Comparison of ENCODE assay signal across 27 cellular contexts in the genomic region with DNA sequence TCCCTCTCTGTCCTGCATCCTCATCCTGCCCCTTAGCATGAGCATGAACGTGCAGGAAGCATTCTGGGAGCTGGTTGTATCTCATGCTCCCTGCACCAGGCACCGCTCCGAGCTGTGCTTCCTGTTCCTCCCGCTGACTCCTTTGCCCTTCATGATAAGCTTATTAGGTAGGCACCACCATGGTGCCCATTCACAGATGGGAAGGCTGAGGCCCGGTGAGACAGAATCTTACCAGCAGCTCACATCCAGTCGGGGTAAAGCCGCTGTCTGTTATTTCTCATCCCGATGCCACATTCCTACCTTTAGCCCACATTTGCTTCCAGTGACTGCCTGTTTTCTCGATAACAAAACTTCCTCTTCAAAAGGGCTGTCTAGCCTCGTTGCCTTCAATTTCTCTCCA. TPM values are rescaled to one million over a fixed set of nuclear protein-coding genes. Genes with fewer than 3 reads are reported as not detected.
"Had no signal": no experiment of that assay in that cellular context is flagged by ENCODE, and none has a peak within 500 bp of the region (broad histone marks: within the 10 kb centered on the region; RNA-seq: fewer than 3 reads in every experiment).

No MANE protein-coding gene starts in this region.

- H3K27me3 ChIP-seq: brain microvascular endothelial cell, heart left ventricle, stomach, tibial artery, upper lobe of right lung had no signal

- H3K4me1 ChIP-seq: heart left ventricle, tibial artery had no signal

- ATAC-seq: esophagus mucosa, heart left ventricle, left colon, sciatic nerve, upper lobe of right lung, WTC11 had no signal

- H3K9me3 ChIP-seq: heart left ventricle, stomach, tibial artery, upper lobe of right lung had no signal

- H3K4me1 Mint-ChIP-seq: mesothelial cell of epicardium, WTC11 had no signal

- DNase-seq: activated CD8-positive, alpha-beta memory T cell treated with anti-CD3 and anti-CD28 coated beads for 24 hours; activated effector memory CD4-positive, alpha-beta T cell treated with anti-CD3 and anti-CD28 coated beads, Interleukin-2, amount 50 U/mL, for 16 hours; activated naive CD4-positive, alpha-beta T cell treated with anti-CD3 and anti-CD28 coated beads, Interleukin-2, amount 50 U/mL, for 16 hours; amniotic stem cell; brain microvascular endothelial cell; caudate nucleus; cortex of kidney; foreskin fibroblast; heart left ventricle; hypothalamus; immature natural killer cell; kidney; left colon; naive B cell; stimulated activated CD4-positive, alpha-beta T cell treated with anti-CD3 and anti-CD28 coated beads, Interleukin-12 subunit alpha, Interleukin-12 subunit beta, amount 100 ng/mL, for 4 hours; stimulated activated CD4-positive, alpha-beta T cell treated with anti-CD3 and anti-CD28 coated beads, Interleukin-4, amount 100 ng/mL, for 1 hour; stomach; SW 1271; tibial artery; upper lobe of right lung had no signal

- H3K27ac ChIP-seq: brain microvascular endothelial cell, heart left ventricle, skin epidermis, stomach, tibial artery, upper lobe of right lung had no signal

- H3K4me3 Mint-ChIP-seq: immature natural killer cell; mesothelial cell of epicardium; naive B cell; T-helper 1 cell treated with Interleukin-12 subunit alpha and Interleukin-12 subunit beta and Interleukin-4 antibody, amounts not matched to agents 30 μg/mL and 1 μg/mL, for 36 hours; WTC11 had no signal

- H3K27me3 Mint-ChIP-seq: naive B cell had no signal

- H3K4me3 ChIP-seq: heart left ventricle, skin epidermis, stomach, tibial artery, upper lobe of right lung had no signal

- H3K27ac Mint-ChIP-seq: immature natural killer cell; mesothelial cell of epicardium; T-helper 1 cell treated with Interleukin-12 subunit alpha and Interleukin-12 subunit beta and Interleukin-4 antibody, amounts not matched to agents 30 μg/mL and 1 μg/mL, for 36 hours; WTC11 had no signal

- H3K9me3 Mint-ChIP-seq: immature natural killer cell; mesothelial cell of epicardium; naive B cell; T-helper 1 cell treated with Interleukin-12 subunit alpha and Interleukin-12 subunit beta and Interleukin-4 antibody, amounts not matched to agents 30 μg/mL and 1 μg/mL, for 36 hours; WTC11 had no signal

RNA-seq across cellular contexts. Expression of gene TNFRSF8, which starts 36.5 kb away (rescaled TPM):
- total RNA-seq: chondrocyte had no signal
